ENCODE assay signal across 26 cellular contexts in the genomic region with DNA sequence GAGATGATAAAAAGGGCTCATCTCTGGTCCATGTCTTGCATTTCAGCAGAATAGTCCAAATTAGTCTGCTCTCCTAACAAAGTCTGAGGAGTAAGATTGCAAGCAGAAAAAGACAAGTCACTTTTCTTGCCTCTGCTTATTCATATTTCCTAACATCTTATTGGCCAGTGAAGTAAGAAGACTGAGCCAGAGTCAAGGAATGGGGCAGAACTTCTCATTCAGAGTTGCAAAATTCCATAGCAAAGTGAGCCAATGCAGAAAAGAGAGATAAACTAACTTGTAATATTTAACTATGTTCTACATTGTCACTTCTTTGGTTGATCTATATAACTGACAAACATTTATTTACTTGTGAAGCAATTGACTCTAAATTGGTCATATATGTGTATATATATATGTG.
DNase-seq lines count a peak whose midpoint lies in the region; ATAC-seq and TF ChIP-seq lines count a peak whose summit lies in the region.
"Had no signal": no experiment of that assay in that cellular context is flagged by ENCODE, and none has a peak within 500 bp of the region (broad histone marks: within the 10 kb centered on the region; RNA-seq: fewer than 3 reads in every experiment).

No MANE protein-coding gene starts in this region.

- H3K27ac Mint-ChIP-seq in MCF 10A (ENCODE audit: low read depth, unreplicated experiment) = no peak overlapping the region
- H3K27ac Mint-ChIP-seq: CD4-positive, CD25-positive, alpha-beta regulatory T cell had no signal

- no peak overlapping the region for H3K4me3 Mint-ChIP-seq in MCF 10A (ENCODE audit: unreplicated experiment)
- H3K4me3 Mint-ChIP-seq: CD4-positive, CD25-positive, alpha-beta regulatory T cell had no signal

- no peaks in the 10 kb centered on the region for H3K27me3 Mint-ChIP-seq in MCF 10A (ENCODE audit: insufficient read depth, unreplicated experiment)
- H3K27me3 Mint-ChIP-seq: CD4-positive, CD25-positive, alpha-beta regulatory T cell had no signal

- peak; percentile 9 for DNase-seq in MCF 10A (ENCODE audit: unreplicated experiment)
- DNase-seq in breast epithelium (ENCODE audit: low spot score in 2 of 2) = no peak
- DNase-seq in choroid plexus epithelial cell (ENCODE audit: low read depth) = peak; percentile 23
- peak; percentile 52 for DNase-seq in fibroblast of pulmonary artery (ENCODE audit: low read depth)
- no peak for DNase-seq in HK-2 (ENCODE audit: unreplicated experiment)
- no peak for DNase-seq in stimulated activated CD4-positive, alpha-beta T cell treated with anti-CD3 and anti-CD28 coated beads, Interleukin-1b, Interleukin-23, amount 100 ng/mL, for 48 hours
- no peak for DNase-seq in T-helper 1 cell
- DNase-seq in right cardiac atrium = no peak
- DNase-seq: ACHN; BE2C; CD4-positive, CD25-positive, alpha-beta regulatory T cell; DMS79; MM.1S; NCI-H1048; NCI-H1436; NCI-H187 treated with DMSO at 0.1 percent for 48 hours; NCI-H2107; NCI-H510A; NCI-H748 treated with DMSO at 0.1 percent for 48 hours; PC-9; SIG-M5; SK-N-SH had no signal

- H3K36me3 ChIP-seq in breast epithelium = no peaks in the 10 kb centered on the region
- H3K36me3 ChIP-seq: BE2C had no signal

- TF ChIP-seq POLR2A in breast epithelium (IDR thresholded peaks at IDR 0.05) = no peak

- intact Hi-C loops in MCF 10A (cut with micrococcal nuclease) (no loop called here), breast epithelium (cut with DNase I; ENCODE audit: low total_unique reads) (no loop called here), right cardiac atrium (cut with DNase I) (no loop called here)

- no peak for TF ChIP-seq CTCF in MCF 10A (IDR thresholded peaks at IDR 0.05; ENCODE audit: unreplicated experiment)
- no peak for TF ChIP-seq CTCF in breast epithelium (IDR thresholded peaks at IDR 0.05)
- no peak for TF ChIP-seq CTCF in choroid plexus epithelial cell (conservative IDR thresholded peaks at IDR 0.05; ENCODE audit: low read depth, low read length)
- no peak for TF ChIP-seq CTCF in fibroblast of pulmonary artery (IDR thresholded peaks at IDR 0.05; ENCODE audit: low read length, missing control alignments)

- POLR2A ChIA-PET in MCF 10A (lab: Yijun Ruan, JAX) = interaction anchor here (0.6 kb wide), 1 partner anchor 14 kb away, joined by 3 read pairs; no protein-coding TSS in a partner anchor

- CTCF ChIA-PET in MCF 10A (lab: Yijun Ruan, JAX) = no interaction called here

- no peaks in the 10 kb centered on the region for H3K4me1 Mint-ChIP-seq in MCF 10A (ENCODE audit: insufficient read depth, unreplicated experiment)
- H3K4me1 Mint-ChIP-seq: CD4-positive, CD25-positive, alpha-beta regulatory T cell had no signal

- no peaks in the 10 kb centered on the region for H3K9me3 Mint-ChIP-seq in MCF 10A (ENCODE audit: unreplicated experiment)

- H3K27ac ChIP-seq in breast epithelium (no peak overlapping the region), right cardiac atrium (ENCODE audit: low read length) (no peak overlapping the region)
- H3K27ac ChIP-seq: 22Rv1, HL-60, PC-9 had no signal

- H3K4me1 ChIP-seq in breast epithelium = no peaks in the 10 kb centered on the region
- no peaks in the 10 kb centered on the region for H3K4me1 ChIP-seq in right cardiac atrium (ENCODE audit: control insufficient read depth, insufficient read depth, low read length)

- no peak overlapping the region for H3K4me3 ChIP-seq in breast epithelium
- no peak overlapping the region for H3K4me3 ChIP-seq in choroid plexus epithelial cell (ENCODE audit: low read depth, low read length)
- no peak overlapping the region for H3K4me3 ChIP-seq in fibroblast of pulmonary artery (replicated peaks; ENCODE audit: low read depth, low read length)
- H3K4me3 ChIP-seq in right cardiac atrium (ENCODE audit: low read length) = no peak overlapping the region
- H3K4me3 ChIP-seq: K562, PC-9 had no signal

- H3K9me3 ChIP-seq in breast epithelium (no peaks in the 10 kb centered on the region), right cardiac atrium (ENCODE audit: control insufficient read depth, low read length) (no peaks in the 10 kb centered on the region)
- H3K9me3 ChIP-seq: BE2C, SK-N-SH had no signal

- BruUV-seq in MCF 10A (replicated peaks; lab: Mats Ljungman, UMichigan) = no TSS peak

- ATAC-seq in right cardiac atrium = no peak
- ATAC-seq: HepG2, K562 had no signal

- H3K36me3 Mint-ChIP-seq in MCF 10A (ENCODE audit: insufficient read depth, unreplicated experiment) = no peaks in the 10 kb centered on the region
- H3K36me3 Mint-ChIP-seq: CD4-positive, CD25-positive, alpha-beta regulatory T cell had no signal

- H3K27me3 ChIP-seq in breast epithelium (no peaks in the 10 kb centered on the region), right cardiac atrium (ENCODE audit: control insufficient read depth, insufficient read depth) (no peaks in the 10 kb centered on the region)
- H3K27me3 ChIP-seq: BE2C had no signal

Comparison
In these comparisons a context has a peak if more than half of its experiments do, and no peak if none do; other contexts are left out.
1. DNase-seq: peak in MCF 10A (single experiment), choroid plexus epithelial cell (single experiment) and fibroblast of pulmonary artery (single experiment); none in breast epithelium (0 of 2), HK-2 (single experiment), stimulated activated CD4-positive, alpha-beta T cell treated with anti-CD3 and anti-CD28 coated beads, Interleukin-1b, Interleukin-23, amount 100 ng/mL, for 48 hours (single experiment), T-helper 1 cell (0 of 5) and right cardiac atrium (0 of 3).